28 cellular contexts compared by ENCODE assay signal in the genomic region with DNA sequence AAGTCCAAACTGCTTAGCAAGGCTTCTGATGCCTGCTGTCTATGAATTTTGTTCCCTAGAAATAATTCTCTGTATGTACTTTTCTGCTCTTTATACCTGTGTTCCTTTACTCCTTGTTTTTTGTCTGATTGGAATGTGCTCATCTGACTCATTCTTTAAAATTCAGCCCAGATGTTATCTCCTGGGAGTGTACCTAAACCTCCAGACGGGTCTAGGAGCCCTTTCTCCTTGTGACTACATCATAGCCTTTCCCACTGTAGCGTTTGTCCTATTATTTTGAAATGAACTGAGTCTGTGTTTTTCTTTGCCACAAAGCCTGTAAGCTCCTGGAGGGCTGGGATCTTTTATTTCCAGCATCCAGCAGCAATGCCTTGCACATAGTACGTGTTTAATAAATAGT.
"Had no signal": no experiment of that assay in that cellular context is flagged by ENCODE, and none has a peak within 500 bp of the region (broad histone marks: within the 10 kb centered on the region; RNA-seq: fewer than 3 reads in every experiment).

No MANE protein-coding gene starts in this region.

- H3K27ac Mint-ChIP-seq: natural killer cell treated with Interleukin-12 subunit alpha and Interleukin-12 subunit beta and Interleukin-15 and Interleukin-18, amount 100 ng/mL, for 72 hours; stimulated activated naive B cell treated with anti-CD40 and anti-IgM and Interleukin-4, amounts not matched to agents 10 μg/mL and 1 μg/mL and 100 μg/mL, for 72 hours had no signal

- FAIRE-seq: kidney, pancreas, urothelium cell line had no signal

- H3K4me1 Mint-ChIP-seq: stimulated activated naive B cell treated with anti-CD40 and anti-IgM and Interleukin-4, amounts not matched to agents 10 μg/mL and 1 μg/mL and 100 μg/mL, for 72 hours had no signal

- H3K27me3 Mint-ChIP-seq: naive thymus-derived CD4-positive, alpha-beta T cell had no signal

- H3K4me1 ChIP-seq: left lung, lower lobe of right lung, pancreas, prostate gland, stomach, testis, thyroid gland, transverse colon, upper lobe of right lung had no signal

- H3K9me3 Mint-ChIP-seq: natural killer cell treated with Interleukin-12 subunit alpha and Interleukin-12 subunit beta and Interleukin-15 and Interleukin-18, amount 100 ng/mL, for 72 hours; stimulated activated naive B cell treated with anti-CD40 and anti-IgM and Interleukin-4, amounts not matched to agents 10 μg/mL and 1 μg/mL and 100 μg/mL, for 72 hours had no signal

- DNase-seq: hippocampal formation; kidney; left colon; left lung; lower lobe of right lung; midbrain; mucosa of descending colon; naive thymus-derived CD4-positive, alpha-beta T cell; pancreas; posterior cingulate gyrus; retina; right cardiac atrium; stimulated activated CD4-positive, alpha-beta T cell treated with anti-CD3 and anti-CD28 coated beads, Interleukin-12 subunit alpha, Interleukin-12 subunit beta, amount 100 ng/mL, for 4 hours; stimulated activated CD4-positive, alpha-beta T cell treated with anti-CD3 and anti-CD28 coated beads, Interleukin-15, amount 100 ng/mL, for 24 hours; stimulated activated CD4-positive, alpha-beta T cell treated with anti-CD3 and anti-CD28 coated beads, Interleukin-2, amount 100 ng/mL, for 24 hours; stimulated activated CD4-positive, alpha-beta T cell treated with anti-CD3 and anti-CD28 coated beads, Interleukin-4, amount 100 ng/mL, for 1 hour; stimulated activated naive B cell treated with anti-CD40 and anti-IgM and Interleukin-4, amounts not matched to agents 10 μg/mL and 1 μg/mL and 100 μg/mL, for 72 hours; stimulated activated naive CD8-positive, alpha-beta T cell treated with anti-CD3 and anti-CD28 coated beads, Interleukin-15, Interleukin-2, amounts not matched to agents 100 U/mL and 50 U/mL, for 24 hours; stomach; testis; thyroid gland; transverse colon; upper lobe of right lung had no signal

- H3K36me3 ChIP-seq: pancreas, prostate gland, transverse colon had no signal

- H3K27me3 ChIP-seq: left lung, stomach, testis, thyroid gland, transverse colon, upper lobe of right lung had no signal

- H3K4me3 ChIP-seq: left lung, lower lobe of right lung, mucosa of descending colon, pancreas, prostate gland, skin epidermis, stomach, testis, thyroid gland, transverse colon, upper lobe of right lung had no signal

- ATAC-seq: left colon; left lung; lower lobe of right lung; mucosa of descending colon; naive thymus-derived CD4-positive, alpha-beta T cell; natural killer cell treated with Interleukin-12 subunit alpha and Interleukin-12 subunit beta and Interleukin-15 and Interleukin-18, amount 100 ng/mL, for 72 hours; pancreas; right cardiac atrium; sciatic nerve; stimulated activated naive B cell treated with anti-CD40 and anti-IgM and Interleukin-4, amounts not matched to agents 10 μg/mL and 1 μg/mL and 100 μg/mL, for 72 hours; stimulated activated naive CD8-positive, alpha-beta T cell treated with anti-CD3 and anti-CD28 coated beads, Interleukin-15, Interleukin-2, amounts not matched to agents 100 U/mL and 50 U/mL, for 24 hours; upper lobe of right lung had no signal

- H3K27ac ChIP-seq: left lung, lower lobe of right lung, pancreas, prostate gland, skin epidermis, stomach, testis, thyroid gland, transverse colon, upper lobe of right lung had no signal

- H3K4me3 Mint-ChIP-seq: naive thymus-derived CD4-positive, alpha-beta T cell; natural killer cell treated with Interleukin-12 subunit alpha and Interleukin-12 subunit beta and Interleukin-15 and Interleukin-18, amount 100 ng/mL, for 72 hours; stimulated activated naive B cell treated with anti-CD40 and anti-IgM and Interleukin-4, amounts not matched to agents 10 μg/mL and 1 μg/mL and 100 μg/mL, for 72 hours had no signal
